8 cellular contexts compared by ENCODE assay signal in the genomic region with DNA sequence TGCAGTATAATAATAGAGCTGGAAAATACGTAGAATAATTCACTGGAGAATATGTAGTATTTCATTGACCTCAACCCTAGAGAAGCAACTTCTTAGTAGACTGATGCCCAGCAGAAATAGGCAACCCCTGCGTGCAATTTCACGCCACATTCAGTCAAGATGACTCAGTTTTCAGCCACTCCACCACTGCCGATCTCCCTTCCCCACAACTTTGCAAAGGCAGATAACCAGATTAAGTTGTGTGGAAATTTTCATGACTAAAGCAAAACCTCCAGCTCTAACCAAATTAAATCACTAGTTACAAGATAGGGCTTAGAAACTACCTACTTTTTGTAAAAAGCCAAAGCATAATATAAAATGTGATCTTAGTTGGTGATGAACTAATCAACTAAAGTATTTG.
DNase-seq lines count a peak whose midpoint lies in the region; ATAC-seq, FAIRE-seq and TF ChIP-seq lines count a peak whose summit lies in the region.

No MANE protein-coding gene starts in this region.

- H3K4me2 ChIP-seq in HCT116 (ENCODE audit: low read length) = 0 out of 2 replicates have a peak overlapping the region, but pooled peaks have one; percentile 15
- no peak overlapping the region; the same call in 1 of the 2 replicates for H3K4me2 ChIP-seq in K562 (ENCODE audit: insufficient read depth, low read length)

- POLR2A ChIA-PET in HCT116 (lab: Charles Lee) = interaction anchor here (1.7 kb wide), 1 partner anchor 11 kb away, joined by 4 read pairs; no protein-coding TSS in a partner anchor
- POLR2A ChIA-PET in T-cell (lab: Charles Lee) = interaction anchor here (0.6 to 1.4 kb wide), 7 partner anchors 14 to 48 kb away, joined by 3 to 4 read pairs (median 3); no protein-coding TSS in a partner anchor
- POLR2A ChIA-PET in K562 (lab: Yijun Ruan, JAX) = interaction anchor here (0.8 kb wide), 1 partner anchor 53 kb away, joined by 3 read pairs; no protein-coding TSS in a partner anchor

- no peak overlapping the region for H3K27ac ChIP-seq in HCT116 (ENCODE audit: low read depth, low read length)
- peak overlapping the region; percentile 23; the same call in 1 of the 3 replicates for H3K27ac ChIP-seq in K562 (ENCODE audit: extremely low read depth, low read depth, low read length)
- H3K27ac ChIP-seq in small intestine (ENCODE audit: low read depth in 1 of 2, low read length in 1 of 2) = peak overlapping the region in 1 of 2 donors; percentile 20
- H3K27ac ChIP-seq in vagina = no peak overlapping the region

- TF ChIP-seq POLR2A in HCT116 (IDR thresholded peaks at IDR 0.05; ENCODE audit: borderline replicate concordance, extremely low read depth, insufficient read depth, insufficient read length) (no peak), K562 (conservative IDR thresholded peaks at IDR 0.05) (no peak), vagina (IDR thresholded peaks at IDR 0.05) (no peak)

- TF ChIP-seq RAD21 in HCT116 (IDR thresholded peaks at IDR 0.05; ENCODE audit: low read depth) = no peak
- TF ChIP-seq RAD21 in K562 (CRISPR knock-in tag; conservative IDR thresholded peaks at IDR 0.05 in 1 of 2, IDR thresholded peaks at IDR 0.05 in 1 of 2) = no peak

- no peak overlapping the region for H3K4me3 ChIP-seq in HCT116 (replicated peaks in 1 of 2; ENCODE audit: low read depth in 1 of 2, low read length in 2 of 2)
- H3K4me3 ChIP-seq in K562 = no peak overlapping the region
- H3K4me3 ChIP-seq in small intestine (ENCODE audit: low read depth in 1 of 2, low read length in 2 of 2) = no peak overlapping the region
- no peak overlapping the region for H3K4me3 ChIP-seq in vagina

- no peak for TF ChIP-seq EP300 in K562 (IDR thresholded peaks at IDR 0.05; ENCODE audit: low read length)

- FAIRE-seq in K562 (lab: Jason Lieb, UNC) (no peak), small intestine (lab: Jason Lieb, UNC) (no peak)

- in situ Hi-C loops in K562 (cut with MboI) = no loop called here

- intact Hi-C loops in HCT116 (cut with micrococcal nuclease) (no loop called here), K562 (cut with micrococcal nuclease) (no loop called here), vagina (cut with DNase I) (no loop called here)

- no peak overlapping the region for H3K9ac ChIP-seq in HCT116 (ENCODE audit: low read length)
- no peak overlapping the region; a peak in 1 of 4 replicates for H3K9ac ChIP-seq in K562 (ENCODE audit: insufficient read depth in 1 of 2, low read depth in 2 of 2, low read length in 2 of 2)

- peaks cover 93% of the 10 kb centered on the region in 3 donors for H3K4me1 Mint-ChIP-seq in T-cell

- H3K27me3 Mint-ChIP-seq in T-cell = no peaks in the 10 kb centered on the region

- no peaks in the 10 kb centered on the region for H3K36me3 Mint-ChIP-seq in T-cell

- no peaks in the 10 kb centered on the region for H3K79me2 ChIP-seq in HCT116 (ENCODE audit: insufficient read depth, low read length)
- no peaks in the 10 kb centered on the region for H3K79me2 ChIP-seq in K562 (ENCODE audit: control insufficient read depth, insufficient read depth, low read length)

- BruUV-seq in HCT116 (replicated peaks; lab: Mats Ljungman, UMichigan) (no TSS peak), K562 (replicated peaks; lab: Mats Ljungman, UMichigan) (no TSS peak)

- no peak for ATAC-seq in HCT116
- peak in 1 of 4 experiments; percentile 20 for ATAC-seq in T-cell (replicated peaks in 1 of 4)
- peak; percentile 57 for ATAC-seq in K562

- peak overlapping the region; percentile 91 to 97 for H3K27ac Mint-ChIP-seq in T-cell

- TF ChIP-seq CTCF in HCT116 (IDR thresholded peaks at IDR 0.05 in 2 of 3, conservative IDR thresholded peaks at IDR 0.05 in 1 of 3; ENCODE audit: borderline replicate concordance in 1 of 3, insufficient read depth in 1 of 3, low read depth in 2 of 3, low read length in 2 of 3) = no peak
- TF ChIP-seq CTCF in K562 (IDR thresholded peaks at IDR 0.05 in 2 of 3, conservative IDR thresholded peaks at IDR 0.05 in 1 of 3; ENCODE audit: insufficient read depth in 2 of 3, low read depth in 1 of 3, low read length in 3 of 3) = no peak
- no peak for TF ChIP-seq CTCF in vagina (IDR thresholded peaks at IDR 0.05)

- RAD21 ChIA-PET in HCT116 (lab: Charles Lee; ENCODE audit: low non-redundant PET in 1 of 2, low total read pairs in 2 of 2, uncharacterized antibody in 2 of 2, unreplicated experiment in 2 of 2) = interaction anchor here in 1 of 2 experiments (0.6 kb wide), 1 partner anchor 280 kb away, joined by 3 read pairs; no protein-coding TSS in a partner anchor

- WGBS in K562 (ENCODE audit: insufficient coverage, low coverage, missing lambda C conversion rate) = 27% methylated on average over 4 of the region's 4 CpGs
- 69 to 82% (median 71%) methylated on average over 4 of the region's 4 CpGs for WGBS in small intestine, 3 donors

- no peaks in the 10 kb centered on the region for H4K20me1 ChIP-seq in HCT116 (ENCODE audit: insufficient read depth)
- H4K20me1 ChIP-seq in K562 (replicated peaks; ENCODE audit: control insufficient read depth, insufficient read depth, low read length) = no peaks in the 10 kb centered on the region

- H3K36me3 ChIP-seq in HCT116 (ENCODE audit: control insufficient read depth in 1 of 2, insufficient read depth in 2 of 2, low read length in 2 of 2) (no peaks in the 10 kb centered on the region), K562 (ENCODE audit: control insufficient read depth, insufficient read depth, low read length) (no peaks in the 10 kb centered on the region), small intestine (ENCODE audit: control insufficient read depth in 2 of 2, insufficient read depth in 2 of 2, low read length in 2 of 2) (no peaks in the 10 kb centered on the region), vagina (no peaks in the 10 kb centered on the region)

- peak overlapping the region in 2 of 3 donors; percentile 34 to 49 for H3K4me3 Mint-ChIP-seq in T-cell

- no peaks in the 10 kb centered on the region for H3K9me3 Mint-ChIP-seq in T-cell

- H3K9me2 ChIP-seq in HCT116 (ENCODE audit: insufficient read depth) = no peaks in the 10 kb centered on the region

- CTCF ChIA-PET in HCT116 (lab: Charles Lee) = no interaction called here
- CTCF ChIA-PET in T-cell (lab: Charles Lee) = interaction anchor here (0.7 to 3.5 kb wide), 6 partner anchors 16 to 169 kb away, joined by 3 to 24 read pairs (median 6); no protein-coding TSS in a partner anchor
- CTCF ChIA-PET in K562 (lab: Yijun Ruan, JAX; ENCODE audit: low intra/inter-chr PET ratio) = no interaction called here

- H3K9me3 ChIP-seq in HCT116 (ENCODE audit: control insufficient read depth in 1 of 2, insufficient read depth in 1 of 2, low read depth in 1 of 2, low read length in 2 of 2) = no peaks in the 10 kb centered on the region
- H3K9me3 ChIP-seq in K562 (replicated peaks; ENCODE audit: control insufficient read depth, insufficient read depth, low read depth, low read length) = no peaks in the 10 kb centered on the region; the same call in 1 of the 2 replicates
- no peaks in the 10 kb centered on the region for H3K9me3 ChIP-seq in small intestine (ENCODE audit: control insufficient read depth, low read depth)
- H3K9me3 ChIP-seq in vagina = no peaks in the 10 kb centered on the region

- H3K27me3 ChIP-seq in HCT116 (ENCODE audit: insufficient read depth, low read length) (no peaks in the 10 kb centered on the region), K562 (ENCODE audit: control insufficient read depth in 2 of 2, insufficient read depth in 2 of 2, low read length in 2 of 2) (no peaks in the 10 kb centered on the region), small intestine (ENCODE audit: control insufficient read depth in 2 of 2, insufficient read depth in 2 of 2, low read length in 2 of 2) (no peaks in the 10 kb centered on the region), vagina (no peaks in the 10 kb centered on the region)

- peaks cover 28 to 37% of the 10 kb centered on the region in 2 experiments for H3K4me1 ChIP-seq in HCT116 (ENCODE audit: control insufficient read depth in 1 of 2, insufficient read depth in 2 of 2, low read length in 2 of 2)
- peaks cover 0 to 27% of the 10 kb centered on the region in 2 experiments for H3K4me1 ChIP-seq in K562 (replicated peaks in 1 of 2; ENCODE audit: control insufficient read depth in 2 of 2, insufficient read depth in 2 of 2, low read length in 2 of 2)
- peaks cover 7 to 14% of the 10 kb centered on the region in 2 donors for H3K4me1 ChIP-seq in small intestine (ENCODE audit: control insufficient read depth in 2 of 2, insufficient read depth in 1 of 2, low read depth in 1 of 2, low read length in 1 of 2)
- H3K4me1 ChIP-seq in vagina = peaks cover 26% of the 10 kb centered on the region

- DNase-seq in AG08395 (ENCODE audit: low spot score) (peak; percentile 61), HCT116 (ENCODE audit: low read depth, low spot score) (no peak), T-cell (peak in 10 of 34 experiments; percentile 8 to 33 (median 21)), K562 (ENCODE audit: extremely low read depth in 1 of 4, low spot score in 3 of 4) (peak in 3 of 4 experiments; percentile 11 to 50 (median 17)), small intestine (no peak), vagina (ENCODE audit: extremely low spot score in 2 of 2) (no peak), amygdala (lab: John Stamatoyannopoulos, UW) (no peak)
- peak; percentile 68 to 69 for DNase-seq in stimulated activated CD4-positive, alpha-beta T cell treated with anti-CD3 and anti-CD28 coated beads, Interleukin-2, amount 100 ng/mL, for 24 hours

- H3K9me1 ChIP-seq in K562 (ENCODE audit: control insufficient read depth, insufficient read depth, low read length) = no peaks in the 10 kb centered on the region

- no peak overlapping the region for H2AFZ ChIP-seq in HCT116 (ENCODE audit: low read depth, low read length, poor library complexity, severe bottlenecking)
- 0 out of 2 replicates have a peak overlapping the region, but pooled peaks have one; percentile 38 for H2AFZ ChIP-seq in K562 (ENCODE audit: low read depth, low read length)

TF ChIP-seq in HCT116, 20 proteins besides CTCF, POLR2A, EP300 and RAD21 (continues in another document):
- no peak for TF ChIP-seq SIN3A (IDR thresholded peaks at IDR 0.05; ENCODE audit: low read depth)

TF ChIP-seq in K562, 482 proteins besides CTCF, POLR2A, EP300 and RAD21 (continues in another document):
- TF ChIP-seq RHOXF2B (CRISPR knock-in tag; conservative IDR thresholded peaks at IDR 0.05) (no peak), ARID1B (IDR thresholded peaks at IDR 0.05) (peak; percentile 48), ATF7 (IDR thresholded peaks at IDR 0.05) (no peak), SMARCA5 (IDR thresholded peaks at IDR 0.05) (no peak), DPF2 (IDR thresholded peaks at IDR 0.05) (peak; percentile 49)
- TF ChIP-seq, protein P1, sequence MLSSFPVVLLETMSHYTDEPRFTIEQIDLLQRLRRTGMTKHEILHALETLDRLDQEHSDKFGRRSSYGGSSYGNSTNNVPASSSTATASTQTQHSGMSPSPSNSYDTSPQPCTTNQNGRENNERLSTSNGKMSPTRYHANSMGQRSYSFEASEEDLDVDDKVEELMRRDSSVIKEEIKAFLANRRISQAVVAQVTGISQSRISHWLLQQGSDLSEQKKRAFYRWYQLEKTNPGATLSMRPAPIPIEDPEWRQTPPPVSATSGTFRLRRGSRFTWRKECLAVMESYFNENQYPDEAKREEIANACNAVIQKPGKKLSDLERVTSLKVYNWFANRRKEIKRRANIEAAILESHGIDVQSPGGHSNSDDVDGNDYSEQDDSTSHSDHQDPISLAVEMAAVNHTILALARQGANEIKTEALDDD (IDR thresholded peaks at IDR 0.05) = peak; percentile 97

Comparison
In these comparisons a context has a peak if more than half of its experiments do, and no peak if none do; other contexts are left out.
1. DNase-seq: peak in AG08395 (single experiment), K562 (3 of 4) and stimulated activated CD4-positive, alpha-beta T cell treated with anti-CD3 and anti-CD28 coated beads, Interleukin-2, amount 100 ng/mL, for 24 hours (2 of 2); none in HCT116 (single experiment), small intestine (single experiment), vagina (0 of 2) and amygdala (0 of 56).
2. CTCF ChIA-PET loops: an anchor here in T-cell (0.7 to 3.5 kb wide); none called in HCT116 and K562.